In genomic region chrX:51866156-51866555, GRCh38 we compare ENCODE assay signal across 16 cellular contexts.
"Had no signal": no experiment of that assay in that cellular context is flagged by ENCODE, and none has a peak within 500 bp of the region (broad histone marks: within the 10 kb centered on the region; RNA-seq: fewer than 3 reads in every experiment).

No MANE protein-coding gene starts in this region.

- DNase-seq: activated CD4-positive, alpha-beta T cell treated with anti-CD3 and anti-CD28 coated beads for 4 hours; activated CD8-positive, alpha-beta T cell treated with anti-CD3 and anti-CD28 coated beads for 36 hours; activated gamma-delta T cell; activated T-cell treated with anti-CD3 and anti-CD28 coated beads, Interleukin-2, amount 50 U/mL, for 72 hours; aorta; central memory CD4-positive, alpha-beta T cell; heart right ventricle; sigmoid colon; stimulated activated CD4-positive, alpha-beta T cell treated with anti-CD3 and anti-CD28 coated beads, Interleukin-1b, Interleukin-23, amount 100 ng/mL, for 48 hours; stimulated activated naive CD8-positive, alpha-beta T cell treated with anti-CD3 and anti-CD28 coated beads, Interleukin-15, amount 100 ng/mL, for 72 hours; T-helper 2 cell; testis had no signal

- H3K9me3 ChIP-seq: esophagus muscularis mucosa, gastroesophageal sphincter, heart right ventricle, sigmoid colon, testis had no signal

- H3K27ac ChIP-seq: coronary artery, esophagus muscularis mucosa, gastroesophageal sphincter, heart right ventricle, sigmoid colon, testis had no signal

- H3K27me3 ChIP-seq: esophagus muscularis mucosa, gastroesophageal sphincter, sigmoid colon, testis had no signal

- H3K36me3 ChIP-seq: esophagus muscularis mucosa, gastroesophageal sphincter, heart right ventricle, sigmoid colon had no signal

- H3K4me3 ChIP-seq: coronary artery, esophagus muscularis mucosa, gastroesophageal sphincter, heart right ventricle, lung, sigmoid colon, testis had no signal

- H3K4me1 ChIP-seq: gastroesophageal sphincter, heart right ventricle, sigmoid colon, testis had no signal
